20 cellular contexts compared by ENCODE assay signal in genomic region chr11:92455221-92455790, GRCh38.
"Had no signal": no experiment of that assay in that cellular context is flagged by ENCODE, and none has a peak within 500 bp of the region (broad histone marks: within the 10 kb centered on the region; RNA-seq: fewer than 3 reads in every experiment).

No MANE protein-coding gene starts in this region.

- H3K4me3 ChIP-seq: gastrocnemius medialis, heart right ventricle, prostate gland, testis, upper lobe of left lung had no signal

- H3K36me3 ChIP-seq: gastrocnemius medialis, heart right ventricle, prostate gland, upper lobe of left lung, WERI-Rb-1 had no signal

- DNase-seq: activated CD4-positive, alpha-beta memory T cell treated with anti-CD3 and anti-CD28 coated beads for 36 hours; activated CD8-positive, alpha-beta memory T cell treated with anti-CD3 and anti-CD28 coated beads, Interleukin-2, amount 10 ng/mL, durations not matched to agents 7 days and 5 days; activated naive CD4-positive, alpha-beta T cell treated with anti-CD3 and anti-CD28 coated beads, Interleukin-2, amount 50 U/mL, for 16 hours; activated T-cell treated with anti-CD3 and anti-CD28 coated beads, Interleukin-2, amount 50 U/mL, for 1 hour; dermis blood vessel endothelial cell; effector memory CD8-positive, alpha-beta T cell; gastrocnemius medialis; heart right ventricle; nephron progenitor cell; occipital lobe; right cardiac atrium; small intestine; stimulated activated CD4-positive, alpha-beta T cell treated with anti-CD3 and anti-CD28 coated beads, Interleukin-4, amount 100 ng/mL, for 4 hours; stimulated activated CD8-positive, alpha-beta memory T cell treated with anti-CD3 and anti-CD28 coated beads, Interleukin-4, amount 100 ng/mL, for 48 hours; stimulated activated naive CD4-positive, alpha-beta T cell treated with Interleukin-2 at 50 U/mL for 16 hours; testis; upper lobe of left lung; WERI-Rb-1 had no signal

- H3K4me1 ChIP-seq: gastrocnemius medialis, heart right ventricle, prostate gland, testis, upper lobe of left lung had no signal

- H3K27me3 ChIP-seq: gastrocnemius medialis, heart right ventricle, testis, upper lobe of left lung had no signal

- H3K9me3 ChIP-seq: gastrocnemius medialis, heart right ventricle, prostate gland, testis, upper lobe of left lung had no signal

- H3K27ac ChIP-seq: epithelial cell of prostate, gastrocnemius medialis, heart right ventricle, prostate gland, testis, upper lobe of left lung, WERI-Rb-1 had no signal

- ATAC-seq: activated CD8-positive, alpha-beta memory T cell treated with anti-CD3 and anti-CD28 coated beads, Interleukin-2, amount 10 ng/mL, durations not matched to agents 7 days and 5 days; effector memory CD8-positive, alpha-beta T cell; gastrocnemius medialis; heart right ventricle; right cardiac atrium had no signal
